In the genomic region with DNA sequence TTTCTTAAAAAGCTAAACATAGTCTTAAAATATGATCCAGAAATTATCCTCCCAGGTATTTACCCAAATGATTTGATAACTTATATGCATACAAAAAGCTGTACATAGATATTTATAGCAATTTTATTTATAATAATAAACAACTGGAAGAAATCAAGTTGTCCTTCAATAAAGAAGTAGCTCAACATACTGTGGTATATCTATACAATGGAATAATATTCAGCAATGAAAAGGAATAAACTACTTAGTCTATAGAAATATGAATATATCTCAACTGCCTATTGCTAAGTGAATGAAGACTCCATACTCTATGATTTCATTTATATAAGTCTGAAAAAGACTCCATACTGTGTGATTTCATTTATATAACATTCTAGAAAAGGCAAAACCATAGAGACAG, we compare ENCODE assay signal across 34 cellular contexts.
"Had no signal": no experiment of that assay in that cellular context is flagged by ENCODE, and none has a peak within 500 bp of the region (broad histone marks: within the 10 kb centered on the region; RNA-seq: fewer than 3 reads in every experiment).

No MANE protein-coding gene starts in this region.

- H3K36me3 ChIP-seq: MG63 had no signal

- H3K4me2 ChIP-seq: KMS-11 had no signal

- H3K9ac ChIP-seq: KMS-11 had no signal

- H3K4me3 ChIP-seq: MG63 had no signal

- DNase-seq: Karpas-422, Kasumi-1, MG63, MM.1S, MV-4-11, NCI-H1048, NCI-H1092, NCI-H1092 treated with DMSO at 0.1 percent for 48 hours, NCI-H1105, NCI-H1105 treated with DMSO at 0.1 percent for 48 hours, NCI-H1417, NCI-H1417 treated with DMSO at 0.1 percent for 48 hours, NCI-H1436, NCI-H1436 treated with DMSO at 0.1 percent for 48 hours, NCI-H146, NCI-H1694, NCI-H1694 treated with DMSO at 0.1 percent for 48 hours, NCI-H187, NCI-H187 treated with DMSO at 0.1 percent for 48 hours, NCI-H1930, NCI-H2029, NCI-H2029 treated with DMSO at 0.1 percent for 48 hours, NCI-H2081, NCI-H2081 treated with DMSO at 0.1 percent for 48 hours, NCI-H2107, NCI-H2171, NCI-H2171 treated with DMSO at 0.1 percent for 48 hours, NCI-H2227 treated with DMSO at 0.1 percent for 48 hours, NCI-H226, NCI-H345, NCI-H446, NCI-H446 treated with DMSO at 0.1 percent for 48 hours, NCI-H510A had no signal

- H3K27me3 ChIP-seq: MG63 had no signal

- H3K9me3 ChIP-seq: MG63 had no signal

- H3K27ac ChIP-seq: KMS-11 had no signal
